ENCODE assay signal across 33 cellular contexts in genomic region chr6:133012774-133013173, GRCh38.
"Had no signal": no experiment of that assay in that cellular context is flagged by ENCODE, and none has a peak within 500 bp of the region (broad histone marks: within the 10 kb centered on the region; RNA-seq: fewer than 3 reads in every experiment).

No MANE protein-coding gene starts in this region.

- H3K9me3 ChIP-seq: MG63 had no signal

- H2AFZ ChIP-seq: PC-9 had no signal

- FAIRE-seq: RCC 7860 had no signal

- H3K27me3 ChIP-seq: MG63, SJCRH30 had no signal

- DNase-seq: Kasumi-1, KG1, MG63, MV-4-11, NCI-H1092, NCI-H1105, NCI-H1417 treated with DMSO at 0.1 percent for 48 hours, NCI-H146, NCI-H1694, NCI-H187, NCI-H1930, NCI-H2029 treated with DMSO at 0.1 percent for 48 hours, NCI-H2081 treated with DMSO at 0.1 percent for 48 hours, NCI-H2107, NCI-H2171, NCI-H226, NCI-H446 treated with DMSO at 0.1 percent for 48 hours, NCI-H510A, NCI-H524, NCI-H526, NCI-H69, NCI-H748 treated with DMSO at 0.1 percent for 48 hours, NCI-H82, PC-9, SHP77, SIG-M5, SJCRH30 had no signal

- H3K4me3 ChIP-seq: MG63, PC-9, SJCRH30, SK-N-MC had no signal

- H3K36me3 ChIP-seq: MG63, SJCRH30 had no signal

- H3K27ac ChIP-seq: PC-9, RWPE1, SJCRH30, SK-N-MC had no signal

- H3K4me2 ChIP-seq: PC-9 had no signal

- ATAC-seq: Panc1, Right ventricle myocardium inferior, SK-N-SH treated with all-trans-retinoic acid at 6 μM for 48 hours had no signal
